In the genomic region with DNA sequence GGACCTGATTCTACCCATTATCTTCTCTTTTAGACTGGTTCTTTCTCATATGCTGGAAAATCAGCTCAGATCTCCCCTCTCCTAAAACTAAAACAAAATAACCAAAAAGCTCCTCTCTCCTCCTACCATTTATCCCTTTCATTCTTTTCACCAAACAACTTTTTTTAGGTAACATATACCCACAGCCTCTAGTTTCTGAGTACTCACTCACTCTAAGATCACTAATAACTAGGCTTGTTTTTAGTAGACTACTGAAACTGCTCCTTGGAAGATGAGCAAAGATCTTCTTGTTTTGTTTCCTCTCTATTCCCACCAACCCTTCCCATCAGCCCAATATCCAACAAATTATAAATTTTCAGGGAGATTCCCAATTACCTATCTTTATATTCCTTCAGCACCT, we compare ENCODE assay signal across 15 cellular contexts.
"Had no signal": no experiment of that assay in that cellular context is flagged by ENCODE, and none has a peak within 500 bp of the region (broad histone marks: within the 10 kb centered on the region; RNA-seq: fewer than 3 reads in every experiment).

No MANE protein-coding gene starts in this region.

- H3K4me3 Mint-ChIP-seq: naive B cell; stimulated activated memory B cell treated with anti-CD40 and anti-IgM and Interleukin-4, amounts not matched to agents 10 μg/mL and 1 μg/mL and 100 μg/mL, for 72 hours had no signal

- H3K4me1 ChIP-seq: body of pancreas, esophagus squamous epithelium, tibial artery, uterus had no signal

- H2AFZ ChIP-seq: hepatocyte had no signal

- H3K36me3 ChIP-seq: esophagus squamous epithelium, tibial artery, uterus had no signal

- H3K27me3 ChIP-seq: body of pancreas had no signal

- H3K27me3 Mint-ChIP-seq: stimulated activated memory B cell treated with anti-CD40 and anti-IgM and Interleukin-4, amounts not matched to agents 10 μg/mL and 1 μg/mL and 100 μg/mL, for 72 hours had no signal

- H3K4me2 ChIP-seq: hepatocyte had no signal

- ATAC-seq: body of pancreas; left lobe of liver; stimulated activated memory B cell treated with anti-CD40 and anti-IgM and Interleukin-4, amounts not matched to agents 10 μg/mL and 1 μg/mL and 100 μg/mL, for 72 hours had no signal

- DNase-seq: activated naive CD4-positive, alpha-beta T cell treated with anti-CD3 and anti-CD28 coated beads, Interleukin-2, amount 50 U/mL, for 16 hours; amygdala; body of pancreas; caudate nucleus; esophagus squamous epithelium; naive B cell; stimulated activated CD4-positive, alpha-beta T cell treated with anti-CD3 and anti-CD28 coated beads, Interleukin-12 subunit alpha, Interleukin-12 subunit beta, amount 100 ng/mL, for 4 hours; T-helper 9 cell; tibial artery; uterus had no signal

- H3K9me3 Mint-ChIP-seq: naive B cell; stimulated activated memory B cell treated with anti-CD40 and anti-IgM and Interleukin-4, amounts not matched to agents 10 μg/mL and 1 μg/mL and 100 μg/mL, for 72 hours had no signal

- FAIRE-seq: keratinocyte had no signal

- H3K4me3 ChIP-seq: body of pancreas, coronary artery, esophagus squamous epithelium, hepatocyte, tibial artery, uterus had no signal

- H3K27ac Mint-ChIP-seq: stimulated activated memory B cell treated with anti-CD40 and anti-IgM and Interleukin-4, amounts not matched to agents 10 μg/mL and 1 μg/mL and 100 μg/mL, for 72 hours had no signal

- H3K27ac ChIP-seq: body of pancreas, coronary artery, esophagus squamous epithelium, hepatocyte, tibial artery, uterus had no signal

- H3K79me2 ChIP-seq: hepatocyte had no signal

- H3K36me3 Mint-ChIP-seq: naive B cell; stimulated activated memory B cell treated with anti-CD40 and anti-IgM and Interleukin-4, amounts not matched to agents 10 μg/mL and 1 μg/mL and 100 μg/mL, for 72 hours had no signal

- H3K9me3 ChIP-seq: body of pancreas, esophagus squamous epithelium, tibial artery, uterus had no signal
